13 cellular contexts compared by ENCODE assay signal in genomic region chrX:19630228-19630627, GRCh38.
DNase-seq lines count a peak whose midpoint lies in the region; ATAC-seq, FAIRE-seq and TF ChIP-seq lines count a peak whose summit lies in the region.
"Had no signal": no experiment of that assay in that cellular context is flagged by ENCODE, and none has a peak within 500 bp of the region (broad histone marks: within the 10 kb centered on the region; RNA-seq: fewer than 3 reads in every experiment).

No MANE protein-coding gene starts in this region.

- H3K9me3 Mint-ChIP-seq in memory B cell, result no peaks in the 10 kb centered on the region
- H3K9me3 Mint-ChIP-seq: HFFc6 had no signal

- peaks cover 20% of the 10 kb centered on the region for H3K4me1 Mint-ChIP-seq in memory B cell

- peak overlapping the region; percentile 81 for H3K27ac ChIP-seq in OCI-LY3 (ENCODE audit: low read length)

- H3K79me2 ChIP-seq in OCI-LY3 (ENCODE audit: low read length), result peaks cover 7% of the 10 kb centered on the region; the same call in 1 of the 2 replicates

- H3K9me3 ChIP-seq in OCI-LY3 (ENCODE audit: insufficient read depth, low read length), result no peaks in the 10 kb centered on the region

- H3K36me3 Mint-ChIP-seq in memory B cell, result peaks cover 13% of the 10 kb centered on the region

- ATAC-seq in memory B cell (ENCODE audit: low read depth), result peak; percentile 78
- ATAC-seq in GM21619 (IDR thresholded peaks at IDR 0.05; ENCODE audit: unreplicated experiment), result no peak

- H3K4me1 ChIP-seq in OCI-LY3 (ENCODE audit: low read length), result peaks cover 59% of the 10 kb centered on the region

- H3K27ac Mint-ChIP-seq in memory B cell, result peak overlapping the region; percentile 84
- H3K27ac Mint-ChIP-seq: HFFc6 had no signal

- H2AFZ ChIP-seq in OCI-LY3 (ENCODE audit: low read depth, low read length), result no peak overlapping the region

- DNase-seq in GM12891 (ENCODE audit: insufficient read length, low spot score) (no peak), GM19239 (ENCODE audit: insufficient read length, low spot score) (no peak), memory B cell (ENCODE audit: low spot score in 2 of 2) (no peak), C1 segment of cervical spinal cord (lab: John Stamatoyannopoulos, UW) (no peak), inferior parietal cortex (ENCODE audit: extremely low spot score) (no peak), Ammon's horn (ENCODE audit: low spot score) (no peak)
- DNase-seq: DMS53, HFFc6, NCI-H1436, NCI-H774 had no signal

- no peak for TF ChIP-seq POLR2A in GM12891 (IDR thresholded peaks at IDR 0.05; ENCODE audit: low read depth, low read length)

- H3K4me2 ChIP-seq in OCI-LY3 (ENCODE audit: low read length), result peak overlapping the region; percentile 93
- H3K4me2 ChIP-seq: smooth muscle cell had no signal

- peaks cover 17% of the 10 kb centered on the region for H4K20me1 ChIP-seq in OCI-LY3 (ENCODE audit: insufficient read depth, low read length)

- peak; percentile 76 for FAIRE-seq in GM12891 (lab: Jason Lieb, UNC)
- FAIRE-seq in GM19239 (lab: Jason Lieb, UNC), result peak; percentile 90

- H3K4me3 Mint-ChIP-seq in memory B cell, result peak overlapping the region; percentile 42
- H3K4me3 Mint-ChIP-seq: HFFc6 had no signal

- H3K4me3 ChIP-seq in OCI-LY3 (ENCODE audit: low read length), result peak overlapping the region; percentile 64
- H3K4me3 ChIP-seq: smooth muscle cell had no signal

- H3K27me3 ChIP-seq in OCI-LY3 (ENCODE audit: low read depth, low read length), result no peaks in the 10 kb centered on the region

- H3K9ac ChIP-seq in OCI-LY3 (ENCODE audit: low read length), result peak overlapping the region; percentile 49

- peaks cover 12% of the 10 kb centered on the region for H3K36me3 ChIP-seq in OCI-LY3 (replicated peaks; ENCODE audit: low read depth, low read length)

- no peak for TF ChIP-seq CTCF in OCI-LY3 (IDR thresholded peaks at IDR 0.05; ENCODE audit: low read depth, low read length)

- H3K27me3 Mint-ChIP-seq in memory B cell, result no peaks in the 10 kb centered on the region

TF ChIP-seq in GM12891, 5 proteins besides CTCF, POLR2A, EP300 and RAD21:
- TF ChIP-seq POLR2AphosphoS5 (IDR thresholded peaks at IDR 0.05; ENCODE audit: low read depth, low read length) (no peak), TAF1 (IDR thresholded peaks at IDR 0.05; ENCODE audit: low read depth, low read length) (no peak), SPI1 (IDR thresholded peaks at IDR 0.05; ENCODE audit: low read depth, low read length) (0 out of 2 replicates have a peak, but pooled peaks have one; percentile 38)
